19 cellular contexts compared by ENCODE assay signal in the genomic region with DNA sequence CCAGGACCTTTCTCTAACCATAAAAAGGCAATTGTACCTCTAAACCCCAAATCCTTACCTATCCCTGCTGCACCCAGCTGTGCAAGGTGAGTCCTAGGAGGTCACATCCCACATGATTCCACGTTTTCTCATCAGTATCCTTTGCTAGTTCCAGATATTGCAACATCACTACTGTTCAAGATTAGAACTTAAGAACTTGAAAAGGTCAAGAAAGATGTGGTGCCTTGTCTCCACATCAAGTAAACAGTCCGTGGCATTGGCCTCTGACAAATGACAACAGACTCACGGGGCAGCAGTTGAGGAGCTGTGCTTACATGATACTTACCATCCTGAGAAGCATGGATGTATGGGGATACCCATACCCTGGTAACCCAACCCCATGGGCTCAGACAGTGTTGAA.
A peak's percentile ranks its signal among the peaks of the same experiment; 100 is the strongest.
DNase-seq lines count a peak whose midpoint lies in the region; ATAC-seq and TF ChIP-seq lines count a peak whose summit lies in the region.
"Had no signal": no experiment of that assay in that cellular context is flagged by ENCODE, and none has a peak within 500 bp of the region (broad histone marks: within the 10 kb centered on the region; RNA-seq: fewer than 3 reads in every experiment).

No MANE protein-coding gene starts in this region.

- no peak overlapping the region for H4K8ac ChIP-seq in mesendoderm (ENCODE audit: low read depth, low read length)

- DNase-seq in stimulated activated naive CD8-positive, alpha-beta T cell treated with anti-CD3 and anti-CD28 coated beads, Interleukin-15, Interleukin-2, amounts not matched to agents 100 U/mL and 50 U/mL, for 24 hours, result no peak
- no peak for DNase-seq in mesendoderm
- no peak for DNase-seq in prostate gland (ENCODE audit: low spot score)
- DNase-seq in T-helper 17 cell, result no peak
- DNase-seq in epidermal melanocyte (ENCODE audit: insufficient read length, low spot score), result no peak
- DNase-seq in activated T-cell treated with anti-CD3 and anti-CD28 coated beads for 4 hours, result no peak
- DNase-seq: AML-193, Caco-2, DMS53, MG63, NCI-H1092 treated with DMSO at 0.1 percent for 48 hours, NCI-H187 treated with DMSO at 0.1 percent for 48 hours, NCI-H2171 treated with DMSO at 0.1 percent for 48 hours, NCI-H774, Peyer's patch, SHP77 had no signal

- H4K5ac ChIP-seq in mesendoderm (ENCODE audit: low read length), result no peak overlapping the region

- peaks cover 30% of the 10 kb centered on the region for H3K4me1 Mint-ChIP-seq in stimulated activated naive CD8-positive, alpha-beta T cell treated with anti-CD3 and anti-CD28 coated beads, Interleukin-15, Interleukin-2, amounts not matched to agents 100 ng/mL and 50 ng/mL, for 24 hours (ENCODE audit: low read depth)
- H3K4me1 Mint-ChIP-seq in T-helper 17 cell, result peaks cover 2% of the 10 kb centered on the region

- no peaks in the 10 kb centered on the region for H3K79me1 ChIP-seq in mesendoderm (ENCODE audit: low read length)

- intact Hi-C loops in prostate gland (cut with DNase I), result no loop called here

- H3K36me3 Mint-ChIP-seq in stimulated activated naive CD8-positive, alpha-beta T cell treated with anti-CD3 and anti-CD28 coated beads, Interleukin-15, Interleukin-2, amounts not matched to agents 100 ng/mL and 50 ng/mL, for 24 hours (ENCODE audit: low read depth), result no peaks in the 10 kb centered on the region
- no peaks in the 10 kb centered on the region for H3K36me3 Mint-ChIP-seq in T-helper 17 cell (ENCODE audit: low read depth)

- H3K27me3 ChIP-seq in mesendoderm (ENCODE audit: insufficient read depth, low read length, poor library complexity) (no peaks in the 10 kb centered on the region), prostate gland (replicated peaks; ENCODE audit: insufficient read depth) (no peaks in the 10 kb centered on the region)
- H3K27me3 ChIP-seq: MG63, Peyer's patch had no signal

- no peak overlapping the region for H3K18ac ChIP-seq in mesendoderm (ENCODE audit: low read length)

- peaks cover 6% of the 10 kb centered on the region for H3K4me1 ChIP-seq in mesendoderm (ENCODE audit: control insufficient read depth, low read depth, low read length)
- H3K4me1 ChIP-seq in prostate gland (replicated peaks), result no peaks in the 10 kb centered on the region
- H3K4me1 ChIP-seq: A549 had no signal

- no peaks in the 10 kb centered on the region for H3K79me2 ChIP-seq in mesendoderm (ENCODE audit: control insufficient read depth, insufficient read depth, low read length)

- no peak overlapping the region for H3K4me2 ChIP-seq in mesendoderm (ENCODE audit: low read length)
- H3K4me2 ChIP-seq: A549 had no signal

- no peak overlapping the region for H3K4me3 ChIP-seq in mesendoderm (ENCODE audit: low read length)
- no peak overlapping the region for H3K4me3 ChIP-seq in prostate gland
- H3K4me3 ChIP-seq: A549, MG63, Peyer's patch had no signal

- no peaks in the 10 kb centered on the region for H3K9me3 ChIP-seq in prostate gland
- H3K9me3 ChIP-seq in T-helper 17 cell (ENCODE audit: control insufficient read depth, low read length, poor library complexity, severe bottlenecking), result no peaks in the 10 kb centered on the region
- H3K9me3 ChIP-seq: A549, Caco-2, MG63, Peyer's patch had no signal

- H3K27me3 Mint-ChIP-seq in stimulated activated naive CD8-positive, alpha-beta T cell treated with anti-CD3 and anti-CD28 coated beads, Interleukin-15, Interleukin-2, amounts not matched to agents 100 ng/mL and 50 ng/mL, for 24 hours, result peaks cover 3% of the 10 kb centered on the region
- H3K27me3 Mint-ChIP-seq in T-helper 17 cell, result peaks cover 15% of the 10 kb centered on the region

- H3K9me3 Mint-ChIP-seq in stimulated activated naive CD8-positive, alpha-beta T cell treated with anti-CD3 and anti-CD28 coated beads, Interleukin-15, Interleukin-2, amounts not matched to agents 100 ng/mL and 50 ng/mL, for 24 hours, result peaks cover 3% of the 10 kb centered on the region

- no CpG with 5 or more reads among the region's 3 CpGs for WGBS in mesendoderm (ENCODE audit: extremely low coverage, insufficient coverage, low lambda C conversion rate)
- WGBS in prostate gland, result 77% methylated on average over 3 of the region's 3 CpGs

- H3K56ac ChIP-seq in mesendoderm (ENCODE audit: low read length), result peak overlapping the region; percentile 11

- no peak for TF ChIP-seq POLR2A in prostate gland (IDR thresholded peaks at IDR 0.05)

- no peak overlapping the region for H2AK5ac ChIP-seq in mesendoderm (ENCODE audit: low read length)

- TF ChIP-seq CTCF in prostate gland (IDR thresholded peaks at IDR 0.05), result no peak

- peak overlapping the region; percentile 21 for H3K27ac Mint-ChIP-seq in stimulated activated naive CD8-positive, alpha-beta T cell treated with anti-CD3 and anti-CD28 coated beads, Interleukin-15, Interleukin-2, amounts not matched to agents 100 ng/mL and 50 ng/mL, for 24 hours
- H3K27ac Mint-ChIP-seq in T-helper 17 cell, result no peak overlapping the region

- H2BK15ac ChIP-seq in mesendoderm (replicated peaks; ENCODE audit: low read depth), result no peak overlapping the region

- no peak overlapping the region for H3K4ac ChIP-seq in mesendoderm (ENCODE audit: low read depth, low read length)

- H2BK5ac ChIP-seq in mesendoderm (ENCODE audit: low read length), result peak overlapping the region; percentile 20

- H3K36me3 ChIP-seq in mesendoderm (ENCODE audit: control insufficient read depth, insufficient read depth, low read length) (no peaks in the 10 kb centered on the region), prostate gland (no peaks in the 10 kb centered on the region)
- H3K36me3 ChIP-seq: MG63, Peyer's patch had no signal

- peak overlapping the region; percentile 81 for H3K27ac ChIP-seq in cingulate gyrus (ENCODE audit: low read depth, low read length)
- no peak overlapping the region for H3K27ac ChIP-seq in mesendoderm (ENCODE audit: low read depth, low read length)
- no peak overlapping the region for H3K27ac ChIP-seq in prostate gland
- H3K27ac ChIP-seq: A549 had no signal

- ATAC-seq in stimulated activated naive CD8-positive, alpha-beta T cell treated with anti-CD3 and anti-CD28 coated beads, Interleukin-15, Interleukin-2, amounts not matched to agents 100 U/mL and 50 U/mL, for 24 hours, result no peak
- ATAC-seq in T-helper 17 cell, result no peak
- ATAC-seq: A549 had no signal

- no peak overlapping the region for H2BK120ac ChIP-seq in mesendoderm (ENCODE audit: low read depth, low read length)

- no peak overlapping the region for H3K9ac ChIP-seq in mesendoderm (ENCODE audit: low read length)

- no peak overlapping the region for H3K23ac ChIP-seq in mesendoderm (ENCODE audit: low read length)

- no peak overlapping the region for H3K4me3 Mint-ChIP-seq in stimulated activated naive CD8-positive, alpha-beta T cell treated with anti-CD3 and anti-CD28 coated beads, Interleukin-15, Interleukin-2, amounts not matched to agents 100 ng/mL and 50 ng/mL, for 24 hours
- no peak overlapping the region for H3K4me3 Mint-ChIP-seq in T-helper 17 cell
